Comparison of ENCODE assay signal across 26 cellular contexts in the genomic region with DNA sequence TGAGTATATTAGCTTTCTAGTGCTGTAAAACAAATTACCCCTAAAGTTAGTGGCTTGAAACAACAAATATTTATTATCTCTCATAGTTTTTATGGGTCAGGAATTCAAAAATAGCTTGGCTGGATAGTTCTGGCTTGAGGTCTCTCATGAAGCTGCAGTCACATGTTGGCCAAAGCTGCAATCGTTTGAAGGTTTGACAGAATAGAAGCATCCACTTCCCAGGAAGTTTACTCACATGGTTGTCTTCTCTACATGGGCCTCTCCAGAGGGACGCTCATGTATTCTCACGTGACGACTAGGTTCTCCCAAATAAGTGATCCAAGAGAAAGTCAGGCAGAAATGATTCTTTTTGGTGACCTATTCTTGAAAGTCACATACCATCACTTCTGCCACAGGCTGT.
DNase-seq lines count a peak whose midpoint lies in the region; ATAC-seq and TF ChIP-seq lines count a peak whose summit lies in the region.
"Had no signal": no experiment of that assay in that cellular context is flagged by ENCODE, and none has a peak within 500 bp of the region (broad histone marks: within the 10 kb centered on the region; RNA-seq: fewer than 3 reads in every experiment).

No MANE protein-coding gene starts in this region.

- H3K27ac Mint-ChIP-seq in neural progenitor cell: no peak overlapping the region
- H3K27ac Mint-ChIP-seq: CD8-positive, alpha-beta T cell had no signal

- no peaks in the 10 kb centered on the region for H3K27me3 Mint-ChIP-seq in neural progenitor cell (ENCODE audit: insufficient read depth, low read depth)

- peaks cover 6% of the 10 kb centered on the region for H3K4me1 Mint-ChIP-seq in neural progenitor cell

- no peaks in the 10 kb centered on the region for H3F3A ChIP-seq in neural progenitor cell (ENCODE audit: low read depth)

- H3K9ac ChIP-seq in neural progenitor cell: no peak overlapping the region
- H3K9ac ChIP-seq: GM23248 had no signal

- H3K27ac ChIP-seq in heart left ventricle (peak overlapping the region in 10 of 12 donors; percentile 0 to 63 (median 39)), neural progenitor cell (no peak overlapping the region)
- H3K27ac ChIP-seq: GM23248, SJSA1 had no signal

- H2AFZ ChIP-seq in neural progenitor cell (replicated peaks): peak overlapping the region; percentile 13
- H2AFZ ChIP-seq: GM23248 had no signal

- no peaks in the 10 kb centered on the region for H3K9me3 Mint-ChIP-seq in neural progenitor cell

- no peak overlapping the region for H3K4me3 ChIP-seq in heart left ventricle
- no peak overlapping the region for H3K4me3 ChIP-seq in neural progenitor cell
- H3K4me3 ChIP-seq: GM23248, HAP-1, SJSA1 had no signal

- no peaks in the 10 kb centered on the region for H4K20me1 ChIP-seq in neural progenitor cell (ENCODE audit: low read depth)

- no peak overlapping the region for H3K4me3 Mint-ChIP-seq in neural progenitor cell
- H3K4me3 Mint-ChIP-seq: CD8-positive, alpha-beta T cell had no signal

- H3K4me2 ChIP-seq in neural progenitor cell: no peak overlapping the region

- ATAC-seq in Right ventricle myocardium inferior: peak; percentile 41
- peak in 3 of 4 donors; percentile 34 to 71 (median 49) for ATAC-seq in heart left ventricle
- ATAC-seq in GM18907 (IDR thresholded peaks at IDR 0.05; ENCODE audit: unreplicated experiment): no peak
- ATAC-seq: CD8-positive, alpha-beta T cell; HepG2; Panc1 had no signal

- H3K79me2 ChIP-seq in neural progenitor cell (ENCODE audit: low read depth): no peaks in the 10 kb centered on the region

- intact Hi-C loops in Right ventricle myocardium inferior (cut with DNase I) (no loop called here), cardiac septum (cut with DNase I) (no loop called here), heart left ventricle (cut with DNase I) (loop anchor here in 4 of 10 donors (5.0 to 10.0 kb wide), 4 partner anchors 48 to 97 kb away; partner anchors contain the start of gene NIBAN1 (in 1 of the 4))

- TF ChIP-seq CTCF in heart left ventricle (IDR thresholded peaks at IDR 0.05): no peak
- no peak for TF ChIP-seq CTCF in neural progenitor cell (IDR thresholded peaks at IDR 0.05)

- whole genome bisulfite sequencing in heart left ventricle, 4 donors: 39 to 49% (median 45%) methylated on average over 4 of the region's 4 CpGs

- H3K27me3 ChIP-seq in heart left ventricle (no peaks in the 10 kb centered on the region), neural progenitor cell (no peaks in the 10 kb centered on the region)
- H3K27me3 ChIP-seq: SJSA1 had no signal

- H3K36me3 ChIP-seq in heart left ventricle: peaks cover 0 to 30% (median 2%) of the 10 kb centered on the region in 9 donors
- no peaks in the 10 kb centered on the region for H3K36me3 ChIP-seq in neural progenitor cell
- H3K36me3 ChIP-seq: HAP-1 had no signal

- H3K9me3 ChIP-seq in heart left ventricle (peaks cover 0 to 7% (median 0%) of the 10 kb centered on the region in 12 donors), neural progenitor cell (ENCODE audit: low read depth) (no peaks in the 10 kb centered on the region)
- H3K9me3 ChIP-seq: HAP-1, SJSA1 had no signal

- no peak for DNase-seq in Right ventricle myocardium inferior (ENCODE audit: missing footprints)
- DNase-seq in cardiac septum (ENCODE audit: low spot score): no peak
- no peak for DNase-seq in heart left ventricle
- DNase-seq in neural progenitor cell (ENCODE audit: low spot score): no peak
- no peak for DNase-seq in NCI-H2196 (lab: John Stamatoyannopoulos, UW; ENCODE audit: unreplicated experiment)
- no peak for DNase-seq in NCI-H2196 treated with DMSO at 0.1 percent for 48 hours (lab: John Stamatoyannopoulos, UW; ENCODE audit: unreplicated experiment)
- DNase-seq: 8988T; AML-193; C1 segment of cervical spinal cord; Calu3; CD8-positive, alpha-beta T cell; DMS153; GM23248; KBM-7; MM.1S; NCI-H1048; NCI-H1417 treated with DMSO at 0.1 percent for 48 hours; NCI-H187 treated with DMSO at 0.1 percent for 48 hours; NCI-H345; NCI-H524; NCI-H82 had no signal

- H3K36me3 Mint-ChIP-seq in neural progenitor cell: no peaks in the 10 kb centered on the region
- H3K36me3 Mint-ChIP-seq: CD8-positive, alpha-beta T cell had no signal

- TF ChIP-seq POLR2A in heart left ventricle (IDR thresholded peaks at IDR 0.05): no peak

- H3K4me1 ChIP-seq in heart left ventricle (peaks cover 0 to 49% (median 28%) of the 10 kb centered on the region in 12 donors), neural progenitor cell (no peaks in the 10 kb centered on the region)
- H3K4me1 ChIP-seq: HAP-1, SJSA1 had no signal
